ENCODE assay signal across 9 cellular contexts in genomic region chr5:458547-459353, GRCh38. TPM values are rescaled to one million over a fixed set of nuclear protein-coding genes. Genes with fewer than 3 reads are reported as not detected.
DNase-seq lines count a peak whose midpoint lies in the region; ATAC-seq and TF ChIP-seq lines count a peak whose summit lies in the region.
"Had no signal": no experiment of that assay in that cellular context is flagged by ENCODE, and none has a peak within 500 bp of the region (broad histone marks: within the 10 kb centered on the region; RNA-seq: fewer than 3 reads in every experiment).

No MANE protein-coding gene starts in this region.

- TF ChIP-seq CTCF in hepatocyte (IDR thresholded peaks at IDR 0.05; ENCODE audit: poor library complexity) = no peak

- peaks cover 3% of the 10 kb centered on the region for H4K20me1 ChIP-seq in hepatocyte (ENCODE audit: insufficient read depth, poor library complexity, severe bottlenecking)

- H3K4me3 Mint-ChIP-seq in stimulated activated naive CD8-positive, alpha-beta T cell treated with anti-CD3 and anti-CD28 coated beads, Interleukin-15, Interleukin-2, amounts not matched to agents 100 ng/mL and 50 ng/mL, for 24 hours = peak overlapping the region; percentile 69

- H3K79me2 ChIP-seq in hepatocyte = peaks cover 26% of the 10 kb centered on the region

- H3K9me3 Mint-ChIP-seq in stimulated activated naive CD8-positive, alpha-beta T cell treated with anti-CD3 and anti-CD28 coated beads, Interleukin-15, Interleukin-2, amounts not matched to agents 100 ng/mL and 50 ng/mL, for 24 hours = no peaks in the 10 kb centered on the region

- peak; percentile 71 for ATAC-seq in HG02763 (IDR thresholded peaks at IDR 0.05; ENCODE audit: unreplicated experiment)

- no peaks in the 10 kb centered on the region for H3K27me3 Mint-ChIP-seq in stimulated activated naive CD8-positive, alpha-beta T cell treated with anti-CD3 and anti-CD28 coated beads, Interleukin-15, Interleukin-2, amounts not matched to agents 100 ng/mL and 50 ng/mL, for 24 hours

- H3K27me3 ChIP-seq in hepatocyte = no peaks in the 10 kb centered on the region

- peaks cover 75% of the 10 kb centered on the region for H3K36me3 Mint-ChIP-seq in stimulated activated naive CD8-positive, alpha-beta T cell treated with anti-CD3 and anti-CD28 coated beads, Interleukin-15, Interleukin-2, amounts not matched to agents 100 ng/mL and 50 ng/mL, for 24 hours (ENCODE audit: low read depth)

- H3K9me3 ChIP-seq in hepatocyte (ENCODE audit: low read depth) = no peaks in the 10 kb centered on the region

- H3K4me1 ChIP-seq in hepatocyte (ENCODE audit: insufficient read depth) = no peaks in the 10 kb centered on the region

- no peak overlapping the region for H2AFZ ChIP-seq in hepatocyte

- H3K27ac Mint-ChIP-seq in stimulated activated naive CD8-positive, alpha-beta T cell treated with anti-CD3 and anti-CD28 coated beads, Interleukin-15, Interleukin-2, amounts not matched to agents 100 ng/mL and 50 ng/mL, for 24 hours = peak overlapping the region; percentile 89

- DNase-seq in AG20443 (ENCODE audit: low spot score) (peak; percentile 86), hepatocyte (ENCODE audit: low spot score) (peak; percentile 51), NOMO-1 (lab: John Stamatoyannopoulos, UW; ENCODE audit: unreplicated experiment in 2 of 2) (no peak), NOMO-1 treated with dmso at 0.1 percent for 144 hours (lab: John Stamatoyannopoulos, UW; ENCODE audit: unreplicated experiment) (no peak), DMS79 treated with DMSO at 0.1 percent for 48 hours (lab: John Stamatoyannopoulos, UW) (no peak)
- DNase-seq in activated CD8-positive, alpha-beta memory T cell treated with anti-CD3 and anti-CD28 coated beads, Interleukin-2, amount 50 U/mL, for 24 hours (ENCODE audit: extremely low read depth) = peak; percentile 59
- DNase-seq: DND-41 had no signal

- peak overlapping the region; percentile 78 for H3K27ac ChIP-seq in hepatocyte

- H3K9me2 ChIP-seq in hepatocyte (replicated peaks; ENCODE audit: insufficient read depth) = no peaks in the 10 kb centered on the region

- peaks cover 4% of the 10 kb centered on the region for H3K36me3 ChIP-seq in hepatocyte (replicated peaks; ENCODE audit: insufficient read depth, low read depth)

- no peak overlapping the region for H3K4me3 ChIP-seq in hepatocyte

- H3K4me2 ChIP-seq in hepatocyte = no peak overlapping the region

- 82% methylated on average over 17 of the region's 17 CpGs for WGBS in hepatocyte (ENCODE audit: low lambda C conversion rate, missing lambda C conversion rate)

- peaks cover 72% of the 10 kb centered on the region for H3K4me1 Mint-ChIP-seq in stimulated activated naive CD8-positive, alpha-beta T cell treated with anti-CD3 and anti-CD28 coated beads, Interleukin-15, Interleukin-2, amounts not matched to agents 100 ng/mL and 50 ng/mL, for 24 hours (ENCODE audit: low read depth)

RNA-seq across cellular contexts. Expression of gene EXOC3, which starts 15.8 kb away (rescaled TPM):
- 30.9 and 38.3 TPM in 2 replicates for total RNA-seq in hepatocyte
- 36.1 and 45.3 TPM in 2 replicates for polyA plus RNA-seq in hepatocyte

Comparison
In these comparisons a context has a peak if more than half of its experiments do, and no peak if none do; other contexts are left out.
1. DNase-seq: peak in AG20443 (single experiment), activated CD8-positive, alpha-beta memory T cell treated with anti-CD3 and anti-CD28 coated beads, Interleukin-2, amount 50 U/mL, for 24 hours (single experiment) and hepatocyte (single experiment); none in NOMO-1 (0 of 2), NOMO-1 treated with dmso at 0.1 percent for 144 hours (single experiment) and DMS79 treated with DMSO at 0.1 percent for 48 hours (single experiment).